In genomic region chr3:25306741-25307140, GRCh38 we compare ENCODE assay signal across 20 cellular contexts.
"Had no signal": no experiment of that assay in that cellular context is flagged by ENCODE, and none has a peak within 500 bp of the region (broad histone marks: within the 10 kb centered on the region; RNA-seq: fewer than 3 reads in every experiment).

No MANE protein-coding gene starts in this region.

- DNase-seq: KBM-7, MG63, NCI-H1092 treated with DMSO at 0.1 percent for 48 hours, NCI-H1436, NCI-H187, NCI-H2029, NCI-H2081 treated with DMSO at 0.1 percent for 48 hours, NCI-H2171, NCI-H226, NCI-H446, NCI-H510A, NCI-H524 treated with DMSO at 0.1 percent for 48 hours, NCI-H69, NCI-H774, Right ventricle myocardium superior, RPMI8226, SIG-M5 had no signal

- H3K4me3 ChIP-seq: MG63, SJSA1, SK-N-MC had no signal

- FAIRE-seq: RCC 7860 had no signal

- H3K27me3 ChIP-seq: MG63, SJSA1 had no signal

- H3K4me1 ChIP-seq: SJSA1 had no signal

- H3K36me3 ChIP-seq: MG63, SJSA1 had no signal

- H3K9me3 ChIP-seq: MG63, SJSA1 had no signal

- H3K27ac ChIP-seq: SJSA1, SK-N-MC had no signal
